Comparison of ENCODE assay signal across 24 cellular contexts in genomic region chr4:88908003-88908402, GRCh38.
A peak's percentile ranks its signal among the peaks of the same experiment; 100 is the strongest.
DNase-seq lines count a peak whose midpoint lies in the region; ATAC-seq and TF ChIP-seq lines count a peak whose summit lies in the region.
"Had no signal": no experiment of that assay in that cellular context is flagged by ENCODE, and none has a peak within 500 bp of the region (broad histone marks: within the 10 kb centered on the region; RNA-seq: fewer than 3 reads in every experiment).

No MANE protein-coding gene starts in this region.

- TF ChIP-seq CTCF in MCF 10A (IDR thresholded peaks at IDR 0.05; ENCODE audit: unreplicated experiment) (no peak), breast epithelium (IDR thresholded peaks at IDR 0.05) (no peak)

- POLR2A ChIA-PET in MCF 10A (lab: Yijun Ruan, JAX) = interaction anchor here (0.6 to 1.1 kb wide), 2 partner anchors 56 to 283 kb away, joined by 3 read pairs; no protein-coding TSS in a partner anchor

- H3K4me3 Mint-ChIP-seq in MCF 10A (ENCODE audit: unreplicated experiment) = no peak overlapping the region
- H3K4me3 Mint-ChIP-seq in activated T-cell treated with anti-CD3 and anti-CD28 coated beads, Interleukin-2, amount 50 U/mL, for 4 hours = no peak overlapping the region
- H3K4me3 Mint-ChIP-seq: CD4-positive, alpha-beta memory T cell had no signal

- H3K9me3 ChIP-seq in breast epithelium = peaks cover 4 to 7% of the 10 kb centered on the region in 2 donors
- H3K9me3 ChIP-seq: neutrophil, SK-N-SH had no signal

- no peak for ATAC-seq in activated T-cell treated with anti-CD3 and anti-CD28 coated beads, Interleukin-2, amount 50 U/mL, for 4 hours

- H3K27me3 ChIP-seq in breast epithelium = no peaks in the 10 kb centered on the region
- H3K27me3 ChIP-seq: neutrophil had no signal

- H3K27ac Mint-ChIP-seq in MCF 10A (ENCODE audit: low read depth, unreplicated experiment) = no peak overlapping the region
- H3K27ac Mint-ChIP-seq: CD4-positive, alpha-beta memory T cell had no signal

- H3K4me1 Mint-ChIP-seq in MCF 10A (ENCODE audit: insufficient read depth, unreplicated experiment) = no peaks in the 10 kb centered on the region
- no peaks in the 10 kb centered on the region for H3K4me1 Mint-ChIP-seq in activated T-cell treated with anti-CD3 and anti-CD28 coated beads, Interleukin-2, amount 50 U/mL, for 4 hours (ENCODE audit: low read depth)
- H3K4me1 Mint-ChIP-seq: CD4-positive, alpha-beta memory T cell had no signal

- H3K27me3 Mint-ChIP-seq in MCF 10A (ENCODE audit: insufficient read depth, unreplicated experiment) = no peaks in the 10 kb centered on the region
- no peaks in the 10 kb centered on the region for H3K27me3 Mint-ChIP-seq in activated T-cell treated with anti-CD3 and anti-CD28 coated beads, Interleukin-2, amount 50 U/mL, for 4 hours (ENCODE audit: low read depth)

- no peak for TF ChIP-seq POLR2A in breast epithelium (IDR thresholded peaks at IDR 0.05)

- no peak overlapping the region for H3K27ac ChIP-seq in breast epithelium
- H3K27ac ChIP-seq: 22Rv1, neutrophil had no signal

- H3K4me3 ChIP-seq in breast epithelium = no peak overlapping the region
- H3K4me3 ChIP-seq: lung had no signal

- CTCF ChIA-PET in MCF 10A (lab: Yijun Ruan, JAX) = interaction anchor here (0.6 kb wide), 1 partner anchor 89 kb away, joined by 3 read pairs; no protein-coding TSS in a partner anchor

- peaks cover 7% of the 10 kb centered on the region for H3K36me3 Mint-ChIP-seq in MCF 10A (ENCODE audit: insufficient read depth, unreplicated experiment)
- no peaks in the 10 kb centered on the region for H3K36me3 Mint-ChIP-seq in activated T-cell treated with anti-CD3 and anti-CD28 coated beads, Interleukin-2, amount 50 U/mL, for 4 hours (ENCODE audit: insufficient read depth)
- H3K36me3 Mint-ChIP-seq: CD4-positive, alpha-beta memory T cell had no signal

- no TSS peak for BruUV-seq in MCF 10A (replicated peaks; lab: Mats Ljungman, UMichigan)

- DNase-seq in MCF 10A (ENCODE audit: unreplicated experiment) (peak; percentile 38), breast epithelium (ENCODE audit: low spot score in 2 of 2) (no peak), fibroblast of gingiva (ENCODE audit: low read depth) (peak; percentile 33), middle frontal gyrus (ENCODE audit: extremely low spot score, low spot score) (peak; percentile 14), superior temporal gyrus (ENCODE audit: extremely low spot score) (peak; percentile 35), RKO (ENCODE audit: low spot score) (no peak)
- no peak for DNase-seq in activated T-cell treated with anti-CD3 and anti-CD28 coated beads, Interleukin-2, amount 50 U/mL, for 1 hour
- no peak for DNase-seq in activated T-cell treated with anti-CD3 and anti-CD28 coated beads, Interleukin-2, amount 50 U/mL, for 4 hours
- DNase-seq: activated CD4-positive, alpha-beta T cell treated with anti-CD3 and anti-CD28 coated beads for 48 hours; activated naive CD4-positive, alpha-beta T cell treated with anti-CD3 and anti-CD28 coated beads, Interleukin-2, amount 50 U/mL, for 16 hours; CD4-positive, alpha-beta memory T cell; KG1; kidney; NCI-H1694 treated with DMSO at 0.1 percent for 48 hours; NCI-H2171 treated with DMSO at 0.1 percent for 48 hours; NCI-H69; RPMI8226; SK-N-SH; stimulated activated CD4-positive, alpha-beta T cell treated with anti-CD3 and anti-CD28 coated beads, Interleukin-2, amount 100 ng/mL, for 24 hours; substantia nigra; T-helper 2 cell had no signal

- H3K4me1 ChIP-seq in breast epithelium = no peaks in the 10 kb centered on the region

- intact Hi-C loops in MCF 10A (cut with micrococcal nuclease) = no loop called here
- intact Hi-C loops in breast epithelium (cut with DNase I; ENCODE audit: low total_unique reads) = no loop called here

- no peaks in the 10 kb centered on the region for H3K36me3 ChIP-seq in breast epithelium
- H3K36me3 ChIP-seq: neutrophil had no signal

- peaks cover 3% of the 10 kb centered on the region for H3K9me3 Mint-ChIP-seq in MCF 10A (ENCODE audit: unreplicated experiment)
- H3K9me3 Mint-ChIP-seq in activated T-cell treated with anti-CD3 and anti-CD28 coated beads, Interleukin-2, amount 50 U/mL, for 4 hours = peaks cover 5% of the 10 kb centered on the region

Comparison
In these comparisons a context has a peak if more than half of its experiments do, and no peak if none do; other contexts are left out.
1. DNase-seq: peak in MCF 10A (single experiment), fibroblast of gingiva (single experiment), middle frontal gyrus (single experiment) and superior temporal gyrus (single experiment); none in breast epithelium (0 of 2), activated T-cell treated with anti-CD3 and anti-CD28 coated beads, Interleukin-2, amount 50 U/mL, for 1 hour (single experiment), RKO (single experiment) and activated T-cell treated with anti-CD3 and anti-CD28 coated beads, Interleukin-2, amount 50 U/mL, for 4 hours (single experiment).